ENCODE assay signal across 1 cellular context in the genomic region with DNA sequence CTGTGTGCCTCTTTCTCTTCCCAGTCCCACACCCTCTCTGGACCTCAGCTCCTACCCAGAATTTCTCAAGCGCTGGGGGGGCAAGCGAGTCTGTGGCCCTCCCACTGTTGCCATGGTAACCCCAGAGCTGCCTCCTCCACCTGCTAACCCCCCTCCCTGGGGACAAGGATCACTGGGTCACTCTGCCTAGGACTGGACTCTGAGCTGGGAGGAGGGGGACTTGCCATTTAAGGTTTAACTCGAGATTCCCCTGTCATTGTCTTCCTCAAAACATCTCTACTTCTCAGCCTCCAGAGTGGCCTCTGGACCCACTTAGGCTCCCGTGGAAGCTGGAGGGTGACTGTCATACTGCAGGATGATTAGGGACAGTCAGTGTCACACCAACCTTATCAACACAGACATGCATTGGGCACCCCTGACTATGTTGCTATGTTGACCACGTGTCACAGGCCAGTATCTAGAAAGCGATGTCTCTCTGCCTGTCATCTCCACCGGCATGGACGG.
TF ChIP-seq lines count a peak whose summit lies in the region.

No MANE protein-coding gene starts in this region.

TF ChIP-seq in HepG2, 621 proteins besides CTCF, POLR2A, EP300 and RAD21 (continued from another document and continues in another):
- TF ChIP-seq SP140L (CRISPR knock-in tag; IDR thresholded peaks at IDR 0.05; ENCODE audit: borderline replicate concordance) (no peak), CC2D1A (CRISPR knock-in tag; IDR thresholded peaks at IDR 0.05) (no peak), ZMYM4 (CRISPR knock-in tag; IDR thresholded peaks at IDR 0.05) (peak; percentile 30; the same call in 1 of the 2 replicates), ZNF569 (CRISPR knock-in tag; IDR thresholded peaks at IDR 0.05; ENCODE audit: borderline replicate concordance) (no peak), FOXM1 (CRISPR knock-in tag; IDR thresholded peaks at IDR 0.05) (no peak), SP5 (CRISPR knock-in tag; IDR thresholded peaks at IDR 0.05; ENCODE audit: borderline replicate concordance, low read depth) (peak; percentile 78), ZSCAN31 (CRISPR knock-in tag; IDR thresholded peaks at IDR 0.05; ENCODE audit: low read depth) (no peak), XBP1 (CRISPR knock-in tag; IDR thresholded peaks at IDR 0.05) (no peak), AGO1 (IDR thresholded peaks at IDR 0.05; ENCODE audit: low read depth, low read length, poor library complexity, severe bottlenecking) (no peak), SYNCRIP (IDR thresholded peaks at IDR 0.05; ENCODE audit: insufficient read depth, low read depth, low read length) (no peak), U2AF2 (IDR thresholded peaks at IDR 0.05; ENCODE audit: low read depth, low read length) (no peak), KLF16 (CRISPR knock-in tag; IDR thresholded peaks at IDR 0.05) (no peak), TBX3 (IDR thresholded peaks at IDR 0.05; ENCODE audit: borderline replicate concordance) (no peak), ZNF552 (CRISPR knock-in tag; IDR thresholded peaks at IDR 0.05; ENCODE audit: borderline replicate concordance) (no peak), KDM4B (CRISPR knock-in tag; IDR thresholded peaks at IDR 0.05) (no peak), ADNP (CRISPR knock-in tag; IDR thresholded peaks at IDR 0.05) (no peak), PCBP2 (optimal IDR thresholded peaks at IDR 0.05; ENCODE audit: low read depth, low read length, poor library complexity, severe bottlenecking) (no peak), TP53 (CRISPR knock-in tag; conservative IDR thresholded peaks at IDR 0.05) (no peak), JUND (CRISPR knock-in tag; IDR thresholded peaks at IDR 0.05) (no peak), TMF1 (CRISPR knock-in tag; IDR thresholded peaks at IDR 0.05; ENCODE audit: low read depth) (no peak)
- TF ChIP-seq, protein P1, sequence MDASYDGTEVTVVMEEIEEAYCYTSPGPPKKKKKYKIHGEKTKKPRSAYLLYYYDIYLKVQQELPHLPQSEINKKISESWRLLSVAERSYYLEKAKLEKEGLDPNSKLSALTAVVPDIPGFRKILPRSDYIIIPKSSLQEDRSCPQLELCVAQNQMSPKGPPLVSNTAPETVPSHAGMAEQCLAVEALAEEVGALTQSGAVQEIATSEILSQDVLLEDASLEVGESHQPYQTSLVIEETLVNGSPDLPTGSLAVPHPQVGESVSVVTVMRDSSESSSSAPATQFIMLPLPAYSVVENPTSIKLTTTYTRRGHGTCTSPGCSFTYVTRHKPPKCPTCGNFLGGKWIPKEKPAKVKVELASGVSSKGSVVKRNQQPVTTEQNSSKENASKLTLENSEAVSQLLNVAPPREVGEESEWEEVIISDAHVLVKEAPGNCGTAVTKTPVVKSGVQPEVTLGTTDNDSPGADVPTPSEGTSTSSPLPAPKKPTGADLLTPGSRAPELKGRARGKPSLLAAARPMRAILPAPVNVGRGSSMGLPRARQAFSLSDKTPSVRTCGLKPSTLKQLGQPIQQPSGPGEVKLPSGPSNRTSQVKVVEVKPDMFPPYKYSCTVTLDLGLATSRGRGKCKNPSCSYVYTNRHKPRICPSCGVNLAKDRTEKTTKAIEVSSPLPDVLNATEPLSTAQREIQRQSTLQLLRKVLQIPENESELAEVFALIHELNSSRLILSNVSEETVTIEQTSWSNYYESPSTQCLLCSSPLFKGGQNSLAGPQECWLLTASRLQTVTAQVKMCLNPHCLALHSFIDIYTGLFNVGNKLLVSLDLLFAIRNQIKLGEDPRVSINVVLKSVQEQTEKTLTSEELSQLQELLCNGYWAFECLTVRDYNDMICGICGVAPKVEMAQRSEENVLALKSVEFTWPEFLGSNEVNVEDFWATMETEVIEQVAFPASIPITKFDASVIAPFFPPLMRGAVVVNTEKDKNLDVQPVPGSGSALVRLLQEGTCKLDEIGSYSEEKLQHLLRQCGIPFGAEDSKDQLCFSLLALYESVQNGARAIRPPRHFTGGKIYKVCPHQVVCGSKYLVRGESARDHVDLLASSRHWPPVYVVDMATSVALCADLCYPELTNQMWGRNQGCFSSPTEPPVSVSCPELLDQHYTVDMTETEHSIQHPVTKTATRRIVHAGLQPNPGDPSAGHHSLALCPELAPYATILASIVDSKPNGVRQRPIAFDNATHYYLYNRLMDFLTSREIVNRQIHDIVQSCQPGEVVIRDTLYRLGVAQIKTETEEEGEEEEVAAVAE (CRISPR knock-in tag; IDR thresholded peaks at IDR 0.05; ENCODE audit: borderline replicate concordance) = no peak
- TF ChIP-seq, protein P2, sequence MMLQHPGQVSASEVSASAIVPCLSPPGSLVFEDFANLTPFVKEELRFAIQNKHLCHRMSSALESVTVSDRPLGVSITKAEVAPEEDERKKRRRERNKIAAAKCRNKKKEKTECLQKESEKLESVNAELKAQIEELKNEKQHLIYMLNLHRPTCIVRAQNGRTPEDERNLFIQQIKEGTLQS (CRISPR knock-in tag; IDR thresholded peaks at IDR 0.05) = no peak
- TF ChIP-seq, protein P3, sequence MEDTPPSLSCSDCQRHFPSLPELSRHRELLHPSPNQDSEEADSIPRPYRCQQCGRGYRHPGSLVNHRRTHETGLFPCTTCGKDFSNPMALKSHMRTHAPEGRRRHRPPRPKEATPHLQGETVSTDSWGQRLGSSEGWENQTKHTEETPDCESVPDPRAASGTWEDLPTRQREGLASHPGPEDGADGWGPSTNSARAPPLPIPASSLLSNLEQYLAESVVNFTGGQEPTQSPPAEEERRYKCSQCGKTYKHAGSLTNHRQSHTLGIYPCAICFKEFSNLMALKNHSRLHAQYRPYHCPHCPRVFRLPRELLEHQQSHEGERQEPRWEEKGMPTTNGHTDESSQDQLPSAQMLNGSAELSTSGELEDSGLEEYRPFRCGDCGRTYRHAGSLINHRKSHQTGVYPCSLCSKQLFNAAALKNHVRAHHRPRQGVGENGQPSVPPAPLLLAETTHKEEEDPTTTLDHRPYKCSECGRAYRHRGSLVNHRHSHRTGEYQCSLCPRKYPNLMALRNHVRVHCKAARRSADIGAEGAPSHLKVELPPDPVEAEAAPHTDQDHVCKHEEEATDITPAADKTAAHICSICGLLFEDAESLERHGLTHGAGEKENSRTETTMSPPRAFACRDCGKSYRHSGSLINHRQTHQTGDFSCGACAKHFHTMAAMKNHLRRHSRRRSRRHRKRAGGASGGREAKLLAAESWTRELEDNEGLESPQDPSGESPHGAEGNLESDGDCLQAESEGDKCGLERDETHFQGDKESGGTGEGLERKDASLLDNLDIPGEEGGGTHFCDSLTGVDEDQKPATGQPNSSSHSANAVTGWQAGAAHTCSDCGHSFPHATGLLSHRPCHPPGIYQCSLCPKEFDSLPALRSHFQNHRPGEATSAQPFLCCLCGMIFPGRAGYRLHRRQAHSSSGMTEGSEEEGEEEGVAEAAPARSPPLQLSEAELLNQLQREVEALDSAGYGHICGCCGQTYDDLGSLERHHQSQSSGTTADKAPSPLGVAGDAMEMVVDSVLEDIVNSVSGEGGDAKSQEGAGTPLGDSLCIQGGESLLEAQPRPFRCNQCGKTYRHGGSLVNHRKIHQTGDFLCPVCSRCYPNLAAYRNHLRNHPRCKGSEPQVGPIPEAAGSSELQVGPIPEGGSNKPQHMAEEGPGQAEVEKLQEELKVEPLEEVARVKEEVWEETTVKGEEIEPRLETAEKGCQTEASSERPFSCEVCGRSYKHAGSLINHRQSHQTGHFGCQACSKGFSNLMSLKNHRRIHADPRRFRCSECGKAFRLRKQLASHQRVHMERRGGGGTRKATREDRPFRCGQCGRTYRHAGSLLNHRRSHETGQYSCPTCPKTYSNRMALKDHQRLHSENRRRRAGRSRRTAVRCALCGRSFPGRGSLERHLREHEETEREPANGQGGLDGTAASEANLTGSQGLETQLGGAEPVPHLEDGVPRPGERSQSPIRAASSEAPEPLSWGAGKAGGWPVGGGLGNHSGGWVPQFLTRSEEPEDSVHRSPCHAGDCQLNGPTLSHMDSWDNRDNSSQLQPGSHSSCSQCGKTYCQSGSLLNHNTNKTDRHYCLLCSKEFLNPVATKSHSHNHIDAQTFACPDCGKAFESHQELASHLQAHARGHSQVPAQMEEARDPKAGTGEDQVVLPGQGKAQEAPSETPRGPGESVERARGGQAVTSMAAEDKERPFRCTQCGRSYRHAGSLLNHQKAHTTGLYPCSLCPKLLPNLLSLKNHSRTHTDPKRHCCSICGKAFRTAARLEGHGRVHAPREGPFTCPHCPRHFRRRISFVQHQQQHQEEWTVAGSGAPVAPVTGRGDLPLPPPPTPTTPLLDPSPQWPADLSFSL (CRISPR knock-in tag; IDR thresholded peaks at IDR 0.05) = no peak
- TF ChIP-seq, protein P4, sequence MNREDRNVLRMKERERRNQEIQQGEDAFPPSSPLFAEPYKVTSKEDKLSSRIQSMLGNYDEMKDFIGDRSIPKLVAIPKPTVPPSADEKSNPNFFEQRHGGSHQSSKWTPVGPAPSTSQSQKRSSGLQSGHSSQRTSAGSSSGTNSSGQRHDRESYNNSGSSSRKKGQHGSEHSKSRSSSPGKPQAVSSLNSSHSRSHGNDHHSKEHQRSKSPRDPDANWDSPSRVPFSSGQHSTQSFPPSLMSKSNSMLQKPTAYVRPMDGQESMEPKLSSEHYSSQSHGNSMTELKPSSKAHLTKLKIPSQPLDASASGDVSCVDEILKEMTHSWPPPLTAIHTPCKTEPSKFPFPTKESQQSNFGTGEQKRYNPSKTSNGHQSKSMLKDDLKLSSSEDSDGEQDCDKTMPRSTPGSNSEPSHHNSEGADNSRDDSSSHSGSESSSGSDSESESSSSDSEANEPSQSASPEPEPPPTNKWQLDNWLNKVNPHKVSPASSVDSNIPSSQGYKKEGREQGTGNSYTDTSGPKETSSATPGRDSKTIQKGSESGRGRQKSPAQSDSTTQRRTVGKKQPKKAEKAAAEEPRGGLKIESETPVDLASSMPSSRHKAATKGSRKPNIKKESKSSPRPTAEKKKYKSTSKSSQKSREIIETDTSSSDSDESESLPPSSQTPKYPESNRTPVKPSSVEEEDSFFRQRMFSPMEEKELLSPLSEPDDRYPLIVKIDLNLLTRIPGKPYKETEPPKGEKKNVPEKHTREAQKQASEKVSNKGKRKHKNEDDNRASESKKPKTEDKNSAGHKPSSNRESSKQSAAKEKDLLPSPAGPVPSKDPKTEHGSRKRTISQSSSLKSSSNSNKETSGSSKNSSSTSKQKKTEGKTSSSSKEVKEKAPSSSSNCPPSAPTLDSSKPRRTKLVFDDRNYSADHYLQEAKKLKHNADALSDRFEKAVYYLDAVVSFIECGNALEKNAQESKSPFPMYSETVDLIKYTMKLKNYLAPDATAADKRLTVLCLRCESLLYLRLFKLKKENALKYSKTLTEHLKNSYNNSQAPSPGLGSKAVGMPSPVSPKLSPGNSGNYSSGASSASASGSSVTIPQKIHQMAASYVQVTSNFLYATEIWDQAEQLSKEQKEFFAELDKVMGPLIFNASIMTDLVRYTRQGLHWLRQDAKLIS (CRISPR knock-in tag; IDR thresholded peaks at IDR 0.05) = no peak
- TF ChIP-seq, protein P5, sequence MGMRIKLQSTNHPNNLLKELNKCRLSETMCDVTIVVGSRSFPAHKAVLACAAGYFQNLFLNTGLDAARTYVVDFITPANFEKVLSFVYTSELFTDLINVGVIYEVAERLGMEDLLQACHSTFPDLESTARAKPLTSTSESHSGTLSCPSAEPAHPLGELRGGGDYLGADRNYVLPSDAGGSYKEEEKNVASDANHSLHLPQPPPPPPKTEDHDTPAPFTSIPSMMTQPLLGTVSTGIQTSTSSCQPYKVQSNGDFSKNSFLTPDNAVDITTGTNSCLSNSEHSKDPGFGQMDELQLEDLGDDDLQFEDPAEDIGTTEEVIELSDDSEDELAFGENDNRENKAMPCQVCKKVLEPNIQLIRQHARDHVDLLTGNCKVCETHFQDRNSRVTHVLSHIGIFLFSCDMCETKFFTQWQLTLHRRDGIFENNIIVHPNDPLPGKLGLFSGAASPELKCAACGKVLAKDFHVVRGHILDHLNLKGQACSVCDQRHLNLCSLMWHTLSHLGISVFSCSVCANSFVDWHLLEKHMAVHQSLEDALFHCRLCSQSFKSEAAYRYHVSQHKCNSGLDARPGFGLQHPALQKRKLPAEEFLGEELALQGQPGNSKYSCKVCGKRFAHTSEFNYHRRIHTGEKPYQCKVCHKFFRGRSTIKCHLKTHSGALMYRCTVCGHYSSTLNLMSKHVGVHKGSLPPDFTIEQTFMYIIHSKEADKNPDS (CRISPR knock-in tag; IDR thresholded peaks at IDR 0.05) = no peak
- TF ChIP-seq, protein P6, sequence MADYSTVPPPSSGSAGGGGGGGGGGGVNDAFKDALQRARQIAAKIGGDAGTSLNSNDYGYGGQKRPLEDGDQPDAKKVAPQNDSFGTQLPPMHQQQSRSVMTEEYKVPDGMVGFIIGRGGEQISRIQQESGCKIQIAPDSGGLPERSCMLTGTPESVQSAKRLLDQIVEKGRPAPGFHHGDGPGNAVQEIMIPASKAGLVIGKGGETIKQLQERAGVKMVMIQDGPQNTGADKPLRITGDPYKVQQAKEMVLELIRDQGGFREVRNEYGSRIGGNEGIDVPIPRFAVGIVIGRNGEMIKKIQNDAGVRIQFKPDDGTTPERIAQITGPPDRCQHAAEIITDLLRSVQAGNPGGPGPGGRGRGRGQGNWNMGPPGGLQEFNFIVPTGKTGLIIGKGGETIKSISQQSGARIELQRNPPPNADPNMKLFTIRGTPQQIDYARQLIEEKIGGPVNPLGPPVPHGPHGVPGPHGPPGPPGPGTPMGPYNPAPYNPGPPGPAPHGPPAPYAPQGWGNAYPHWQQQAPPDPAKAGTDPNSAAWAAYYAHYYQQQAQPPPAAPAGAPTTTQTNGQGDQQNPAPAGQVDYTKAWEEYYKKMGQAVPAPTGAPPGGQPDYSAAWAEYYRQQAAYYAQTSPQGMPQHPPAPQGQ (CRISPR knock-in tag; IDR thresholded peaks at IDR 0.05; ENCODE audit: borderline replicate concordance) = no peak
- TF ChIP-seq, protein P7, sequence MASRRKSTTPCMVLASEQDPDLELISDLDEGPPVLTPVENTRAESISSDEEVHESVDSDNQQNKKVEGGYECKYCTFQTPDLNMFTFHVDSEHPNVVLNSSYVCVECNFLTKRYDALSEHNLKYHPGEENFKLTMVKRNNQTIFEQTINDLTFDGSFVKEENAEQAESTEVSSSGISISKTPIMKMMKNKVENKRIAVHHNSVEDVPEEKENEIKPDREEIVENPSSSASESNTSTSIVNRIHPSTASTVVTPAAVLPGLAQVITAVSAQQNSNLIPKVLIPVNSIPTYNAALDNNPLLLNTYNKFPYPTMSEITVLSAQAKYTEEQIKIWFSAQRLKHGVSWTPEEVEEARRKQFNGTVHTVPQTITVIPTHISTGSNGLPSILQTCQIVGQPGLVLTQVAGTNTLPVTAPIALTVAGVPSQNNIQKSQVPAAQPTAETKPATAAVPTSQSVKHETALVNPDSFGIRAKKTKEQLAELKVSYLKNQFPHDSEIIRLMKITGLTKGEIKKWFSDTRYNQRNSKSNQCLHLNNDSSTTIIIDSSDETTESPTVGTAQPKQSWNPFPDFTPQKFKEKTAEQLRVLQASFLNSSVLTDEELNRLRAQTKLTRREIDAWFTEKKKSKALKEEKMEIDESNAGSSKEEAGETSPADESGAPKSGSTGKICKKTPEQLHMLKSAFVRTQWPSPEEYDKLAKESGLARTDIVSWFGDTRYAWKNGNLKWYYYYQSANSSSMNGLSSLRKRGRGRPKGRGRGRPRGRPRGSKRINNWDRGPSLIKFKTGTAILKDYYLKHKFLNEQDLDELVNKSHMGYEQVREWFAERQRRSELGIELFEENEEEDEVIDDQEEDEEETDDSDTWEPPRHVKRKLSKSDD (CRISPR knock-in tag; IDR thresholded peaks at IDR 0.05; ENCODE audit: low read depth) = 0 out of 2 replicates have a peak, but pooled peaks have one; percentile 24
- TF ChIP-seq, protein P8, sequence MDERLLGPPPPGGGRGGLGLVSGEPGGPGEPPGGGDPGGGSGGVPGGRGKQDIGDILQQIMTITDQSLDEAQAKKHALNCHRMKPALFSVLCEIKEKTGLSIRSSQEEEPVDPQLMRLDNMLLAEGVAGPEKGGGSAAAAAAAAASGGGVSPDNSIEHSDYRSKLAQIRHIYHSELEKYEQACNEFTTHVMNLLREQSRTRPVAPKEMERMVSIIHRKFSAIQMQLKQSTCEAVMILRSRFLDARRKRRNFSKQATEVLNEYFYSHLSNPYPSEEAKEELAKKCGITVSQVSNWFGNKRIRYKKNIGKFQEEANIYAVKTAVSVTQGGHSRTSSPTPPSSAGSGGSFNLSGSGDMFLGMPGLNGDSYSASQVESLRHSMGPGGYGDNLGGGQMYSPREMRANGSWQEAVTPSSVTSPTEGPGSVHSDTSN (CRISPR knock-in tag; IDR thresholded peaks at IDR 0.05) = peak; percentile 30; the same call in 1 of the 2 replicates
- TF ChIP-seq, protein P9, sequence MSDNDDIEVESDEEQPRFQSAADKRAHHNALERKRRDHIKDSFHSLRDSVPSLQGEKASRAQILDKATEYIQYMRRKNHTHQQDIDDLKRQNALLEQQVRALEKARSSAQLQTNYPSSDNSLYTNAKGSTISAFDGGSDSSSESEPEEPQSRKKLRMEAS (IDR thresholded peaks at IDR 0.05) = peak; percentile 92
